ENCODE assay signal across 8 cellular contexts in the genomic region with DNA sequence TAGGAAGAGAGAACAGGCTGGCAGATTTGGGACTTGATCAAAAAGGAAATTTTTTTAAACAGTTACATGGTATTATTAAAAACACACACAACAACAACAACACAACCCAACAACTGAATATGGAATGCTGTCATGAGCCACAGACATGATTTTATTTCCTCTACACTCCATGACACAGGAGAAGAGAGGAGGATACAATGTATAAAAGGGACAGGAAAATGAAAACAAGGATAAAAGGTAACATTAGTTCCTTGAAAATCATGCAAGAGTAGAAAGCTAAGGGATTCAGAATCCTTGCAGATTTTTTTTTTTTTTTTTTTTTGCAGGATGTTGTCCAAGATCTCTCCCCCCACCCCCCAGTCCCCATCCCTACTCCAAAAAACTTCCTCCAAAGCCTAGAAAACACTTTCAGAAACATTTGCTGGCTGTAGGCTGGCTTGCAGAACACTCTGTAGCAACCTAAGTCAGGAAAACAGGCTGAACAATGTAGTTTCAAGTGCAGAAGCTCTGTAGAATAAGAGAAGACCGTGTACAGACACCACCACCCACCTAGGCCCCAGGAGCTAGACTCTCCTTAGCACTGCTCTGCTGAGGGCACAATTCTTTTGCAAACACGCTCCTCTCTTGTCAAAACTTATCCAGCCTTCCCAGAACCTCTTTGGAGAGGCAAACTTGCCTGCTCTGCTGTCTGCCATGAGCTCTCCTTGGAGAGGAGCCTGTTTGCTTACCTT. TPM values are rescaled to one million over a fixed set of nuclear protein-coding genes. Genes with fewer than 3 reads are reported as not detected.
DNase-seq lines count a peak whose midpoint lies in the region; ATAC-seq, FAIRE-seq and TF ChIP-seq lines count a peak whose summit lies in the region.

No MANE protein-coding gene starts in this region.

- H3K27ac ChIP-seq in transverse colon = peak overlapping the region; percentile 99 to 100 (median 100)

- in situ Hi-C loops in transverse colon (cut with MboI; ENCODE audit: low pct_ligation_motif_present in 1 of 4, low pct_unique_long_range_greater_than_20kb in 1 of 4, low sequenced_read_pairs in 3 of 4) = no loop called here

- TF ChIP-seq EP300 in transverse colon (IDR thresholded peaks at IDR 0.05; ENCODE audit: low read depth) = no peak

- no peak for DNase-seq in GM06990 (ENCODE audit: extremely low read depth, insufficient read length)
- DNase-seq in NCI-H526 treated with DMSO at 0.1 percent for 48 hours (lab: John Stamatoyannopoulos, UW) = peak; percentile 37
- DNase-seq in astrocyte of the hippocampus (ENCODE audit: low read depth, low spot score) = peak; percentile 38
- no peak for DNase-seq in lower leg skin (ENCODE audit: low spot score in 2 of 2)
- DNase-seq in transverse colon = no peak
- DNase-seq in GM19239 (ENCODE audit: insufficient read length, low spot score) = no peak
- DNase-seq in NCI-H2029 (lab: John Stamatoyannopoulos, UW) = no peak

- H3K36me3 ChIP-seq in GM06990 (ENCODE audit: control insufficient read depth, insufficient read depth, low read length) = no peaks in the 10 kb centered on the region
- H3K36me3 ChIP-seq in transverse colon = no peaks in the 10 kb centered on the region

- ATAC-seq in GM19395 (IDR thresholded peaks at IDR 0.05; ENCODE audit: unreplicated experiment) = no peak

- TF ChIP-seq POLR2A in lower leg skin (IDR thresholded peaks at IDR 0.05) (no peak), transverse colon (IDR thresholded peaks at IDR 0.05) (no peak)

- H3K4me3 ChIP-seq in GM06990 (replicated peaks; ENCODE audit: low read depth, low read length) (peak overlapping the region; percentile 73), lower leg skin (ENCODE audit: low read depth, poor library complexity, severe bottlenecking) (peak overlapping the region; percentile 16), transverse colon (peak overlapping the region in 2 of 4 donors; percentile 13 to 43)

- no peaks in the 10 kb centered on the region for H3K27me3 ChIP-seq in GM06990 (replicated peaks; ENCODE audit: control insufficient read depth, insufficient read depth, low read length)
- no peaks in the 10 kb centered on the region for H3K27me3 ChIP-seq in transverse colon

- peaks cover 92 to 100% (median 98%) of the 10 kb centered on the region in 4 donors for H3K4me1 ChIP-seq in transverse colon

- no peaks in the 10 kb centered on the region for H3K9me3 ChIP-seq in transverse colon

- TF ChIP-seq CTCF in GM06990 (IDR thresholded peaks at IDR 0.05; ENCODE audit: insufficient read depth, low read length, poor library complexity, severe bottlenecking) (no peak), lower leg skin (IDR thresholded peaks at IDR 0.05) (no peak), transverse colon (IDR thresholded peaks at IDR 0.05) (no peak)

- 30% methylated on average over 2 of the region's 2 CpGs for WGBS in lower leg skin, 2 donors
- WGBS in transverse colon (ENCODE audit: low coverage in 1 of 2), 2 donors = 21% methylated on average over 2 of the region's 2 CpGs; no CpG with 5 or more reads in 1 of the 2 donors

- no peak for FAIRE-seq in GM19239 (lab: Jason Lieb, UNC)

- intact Hi-C loops in lower leg skin (cut with DNase I; ENCODE audit: low total_unique reads) = no loop called here
- intact Hi-C loops in transverse colon (cut with DNase I; ENCODE audit: low total_unique reads) = loop anchor here (5.0 kb wide), 1 partner anchor 38 kb away; no protein-coding TSS in a partner anchor

RNA-seq across cellular contexts. Expression of a gene that starts 0.8 kb away (rescaled TPM):
- total RNA-seq in lower leg skin = 10 to 100 TPM; 42.2 to 79.0 (median 65.4) TPM
- total RNA-seq in transverse colon = 10 to 100 TPM; 41.6 to 79.4 (median 60.7) TPM

Comparison
In these comparisons a context has a peak if more than half of its experiments do, and no peak if none do; other contexts are left out.
1. DNase-seq: peak in NCI-H526 treated with DMSO at 0.1 percent for 48 hours (single experiment) and astrocyte of the hippocampus (single experiment); none in GM06990 (single experiment), lower leg skin (0 of 2), transverse colon (single experiment), GM19239 (single experiment) and NCI-H2029 (single experiment).